Comparison of ENCODE assay signal across 27 cellular contexts in genomic region chr11:20310596-20311394, GRCh38. TPM values are rescaled to one million over a fixed set of nuclear protein-coding genes. Genes with fewer than 3 reads are reported as not detected.
A peak's percentile ranks its signal among the peaks of the same experiment; 100 is the strongest.
DNase-seq lines count a peak whose midpoint lies in the region; ATAC-seq lines count a peak whose summit lies in the region.
"Had no signal": no experiment of that assay in that cellular context is flagged by ENCODE, and none has a peak within 500 bp of the region (broad histone marks: within the 10 kb centered on the region; RNA-seq: fewer than 3 reads in every experiment).

No MANE protein-coding gene starts in this region.

- POLR2A ChIA-PET in naive thymus-derived CD4-positive, alpha-beta T cell (lab: Charles Lee), result no interaction called here

- no peaks in the 10 kb centered on the region for H3K4me1 Mint-ChIP-seq in naive thymus-derived CD4-positive, alpha-beta T cell
- H3K4me1 Mint-ChIP-seq in activated T-helper 17 cell treated with anti-CD3 and anti-CD28 coated beads, Interleukin-2, amount 50 U/mL, for 72 hours, result no peaks in the 10 kb centered on the region
- H3K4me1 Mint-ChIP-seq: activated naive CD4-positive, alpha-beta T cell treated with anti-CD3 and anti-CD28 coated beads, Interleukin-2, amount 50 U/mL, for 24 hours; naive thymus-derived CD8-positive, alpha-beta T cell; stimulated activated memory B cell treated with anti-CD40 and anti-IgM and Interleukin-4, amounts not matched to agents 10 μg/mL and 1 μg/mL and 100 μg/mL, for 72 hours had no signal

- CTCF ChIA-PET in naive thymus-derived CD4-positive, alpha-beta T cell (lab: Charles Lee), result no interaction called here

- H3K9me3 ChIP-seq in ectodermal cell (ENCODE audit: control insufficient read depth, low read length), result no peaks in the 10 kb centered on the region
- H3K9me3 ChIP-seq in naive thymus-derived CD4-positive, alpha-beta T cell (ENCODE audit: control insufficient read depth in 2 of 3, low read length in 3 of 3), result no peaks in the 10 kb centered on the region
- H3K9me3 ChIP-seq: lower lobe of right lung, Peyer's patch, psoas muscle, upper lobe of right lung had no signal

- peaks cover 21% of the 10 kb centered on the region for H3K27me3 ChIP-seq in ectodermal cell (ENCODE audit: control insufficient read depth, insufficient read depth, low read length, poor library complexity, severe bottlenecking)
- H3K27me3 ChIP-seq in naive thymus-derived CD4-positive, alpha-beta T cell (ENCODE audit: control insufficient read depth in 2 of 2, insufficient read depth in 2 of 2, low read length in 2 of 2), result no peaks in the 10 kb centered on the region
- H3K27me3 ChIP-seq: brain microvascular endothelial cell, hepatocyte, Peyer's patch, upper lobe of right lung had no signal

- no peaks in the 10 kb centered on the region for H3K36me3 Mint-ChIP-seq in naive thymus-derived CD4-positive, alpha-beta T cell
- no peaks in the 10 kb centered on the region for H3K36me3 Mint-ChIP-seq in activated T-helper 17 cell treated with anti-CD3 and anti-CD28 coated beads, Interleukin-2, amount 50 U/mL, for 72 hours (ENCODE audit: low read depth)
- H3K36me3 Mint-ChIP-seq: activated naive CD4-positive, alpha-beta T cell treated with anti-CD3 and anti-CD28 coated beads, Interleukin-2, amount 50 U/mL, for 24 hours; naive thymus-derived CD8-positive, alpha-beta T cell; stimulated activated memory B cell treated with anti-CD40 and anti-IgM and Interleukin-4, amounts not matched to agents 10 μg/mL and 1 μg/mL and 100 μg/mL, for 72 hours had no signal

- peaks cover 9 to 28% (median 12%) of the 10 kb centered on the region in 5 donors for H3K27me3 Mint-ChIP-seq in naive thymus-derived CD4-positive, alpha-beta T cell
- H3K27me3 Mint-ChIP-seq in activated T-helper 17 cell treated with anti-CD3 and anti-CD28 coated beads, Interleukin-2, amount 50 U/mL, for 72 hours, result peaks cover 15% of the 10 kb centered on the region

- ATAC-seq in naive thymus-derived CD4-positive, alpha-beta T cell, result no peak
- no peak for ATAC-seq in activated T-helper 17 cell treated with anti-CD3 and anti-CD28 coated beads, Interleukin-2, amount 50 U/mL, for 72 hours (replicated peaks)
- ATAC-seq: activated CD8-positive, alpha-beta T cell treated with anti-CD3 and anti-CD28 coated beads, Interleukin-2, amount 10 ng/mL, durations not matched to agents 7 days and 5 days; lower lobe of right lung; naive thymus-derived CD8-positive, alpha-beta T cell; psoas muscle; stimulated activated memory B cell treated with anti-CD40 and anti-IgM and Interleukin-4, amounts not matched to agents 10 μg/mL and 1 μg/mL and 100 μg/mL, for 72 hours; upper lobe of right lung had no signal

- peaks cover 3% of the 10 kb centered on the region for H3K4me1 ChIP-seq in ectodermal cell (ENCODE audit: control insufficient read depth, insufficient read depth, low read length)
- H3K4me1 ChIP-seq in naive thymus-derived CD4-positive, alpha-beta T cell (ENCODE audit: control insufficient read depth in 2 of 2, insufficient read depth in 2 of 2, low read length in 2 of 2), result no peaks in the 10 kb centered on the region
- H3K4me1 ChIP-seq: lower lobe of right lung, Peyer's patch, psoas muscle, upper lobe of right lung had no signal

- intact Hi-C loops in naive thymus-derived CD4-positive, alpha-beta T cell (cut with micrococcal nuclease), result no loop called here

- WGBS in ectodermal cell, 2 experiments, result 62 to 70% methylated on average over 10 to 11 of the region's 11 CpGs

- peak overlapping the region; percentile 39 for H3K27ac ChIP-seq in ectodermal cell (ENCODE audit: insufficient read depth, low read depth, low read length, poor library complexity, severe bottlenecking)
- no peak overlapping the region for H3K27ac ChIP-seq in naive thymus-derived CD4-positive, alpha-beta T cell (ENCODE audit: low read depth, low read length)
- H3K27ac ChIP-seq: brain microvascular endothelial cell, hepatocyte, lower lobe of right lung, Peyer's patch, psoas muscle, upper lobe of right lung had no signal

- H3K27ac Mint-ChIP-seq in naive thymus-derived CD4-positive, alpha-beta T cell, result no peak overlapping the region
- no peak overlapping the region for H3K27ac Mint-ChIP-seq in activated T-helper 17 cell treated with anti-CD3 and anti-CD28 coated beads, Interleukin-2, amount 50 U/mL, for 72 hours
- H3K27ac Mint-ChIP-seq: activated CD8-positive, alpha-beta T cell treated with anti-CD3 and anti-CD28 coated beads, Interleukin-2, amount 10 ng/mL, durations not matched to agents 7 days and 5 days; naive thymus-derived CD8-positive, alpha-beta T cell; stimulated activated memory B cell treated with anti-CD40 and anti-IgM and Interleukin-4, amounts not matched to agents 10 μg/mL and 1 μg/mL and 100 μg/mL, for 72 hours had no signal

- H3K4me3 Mint-ChIP-seq in naive thymus-derived CD4-positive, alpha-beta T cell, result no peak overlapping the region
- H3K4me3 Mint-ChIP-seq in activated T-helper 17 cell treated with anti-CD3 and anti-CD28 coated beads, Interleukin-2, amount 50 U/mL, for 72 hours, result no peak overlapping the region
- H3K4me3 Mint-ChIP-seq: activated CD8-positive, alpha-beta T cell treated with anti-CD3 and anti-CD28 coated beads, Interleukin-2, amount 10 ng/mL, durations not matched to agents 7 days and 5 days; activated naive CD4-positive, alpha-beta T cell treated with anti-CD3 and anti-CD28 coated beads, Interleukin-2, amount 50 U/mL, for 24 hours; naive thymus-derived CD8-positive, alpha-beta T cell; stimulated activated memory B cell treated with anti-CD40 and anti-IgM and Interleukin-4, amounts not matched to agents 10 μg/mL and 1 μg/mL and 100 μg/mL, for 72 hours had no signal

- peak; percentile 6 for DNase-seq in NCI-H2029 treated with DMSO at 0.1 percent for 48 hours (lab: John Stamatoyannopoulos, UW)
- DNase-seq in NCI-H2029 (lab: John Stamatoyannopoulos, UW), result no peak
- peak; percentile 49 for DNase-seq in NCI-H748 treated with DMSO at 0.1 percent for 48 hours (lab: John Stamatoyannopoulos, UW)
- no peak for DNase-seq in naive thymus-derived CD4-positive, alpha-beta T cell
- no peak for DNase-seq in NCI-H2171 treated with DMSO at 0.1 percent for 48 hours (lab: John Stamatoyannopoulos, UW)
- DNase-seq in EL, result no peak
- DNase-seq: activated CD8-positive, alpha-beta T cell treated with anti-CD3 and anti-CD28 coated beads, Interleukin-2, amount 10 ng/mL, durations not matched to agents 7 days and 5 days; amniotic stem cell; Calu3; H7; kidney glomerular epithelial cell; lower lobe of right lung; naive thymus-derived CD8-positive, alpha-beta T cell; NCI-H1048; NCI-H2107; NCI-H446 treated with DMSO at 0.1 percent for 48 hours; Peyer's patch; psoas muscle; SIG-M5; SW 1271; upper lobe of right lung had no signal

- no peaks in the 10 kb centered on the region for H3K36me3 ChIP-seq in ectodermal cell (ENCODE audit: control insufficient read depth, insufficient read depth, low read length)
- no peaks in the 10 kb centered on the region for H3K36me3 ChIP-seq in naive thymus-derived CD4-positive, alpha-beta T cell (ENCODE audit: control insufficient read depth in 2 of 3, insufficient read depth in 3 of 3, low read length in 3 of 3)
- H3K36me3 ChIP-seq: brain microvascular endothelial cell, lower lobe of right lung, Peyer's patch, upper lobe of right lung had no signal

- no peak overlapping the region for H3K4me3 ChIP-seq in ectodermal cell (ENCODE audit: insufficient read depth, low read depth, low read length)
- no peak overlapping the region for H3K4me3 ChIP-seq in naive thymus-derived CD4-positive, alpha-beta T cell (ENCODE audit: low read length)
- H3K4me3 ChIP-seq: hepatocyte, lower lobe of right lung, Peyer's patch, psoas muscle, upper lobe of right lung had no signal

- no peaks in the 10 kb centered on the region for H3K9me3 Mint-ChIP-seq in naive thymus-derived CD4-positive, alpha-beta T cell
- no peaks in the 10 kb centered on the region for H3K9me3 Mint-ChIP-seq in activated T-helper 17 cell treated with anti-CD3 and anti-CD28 coated beads, Interleukin-2, amount 50 U/mL, for 72 hours
- H3K9me3 Mint-ChIP-seq: activated naive CD4-positive, alpha-beta T cell treated with anti-CD3 and anti-CD28 coated beads, Interleukin-2, amount 50 U/mL, for 24 hours; naive thymus-derived CD8-positive, alpha-beta T cell; stimulated activated memory B cell treated with anti-CD40 and anti-IgM and Interleukin-4, amounts not matched to agents 10 μg/mL and 1 μg/mL and 100 μg/mL, for 72 hours had no signal

RNA-seq across cellular contexts. Expression of gene HTATIP2, which starts 52.7 kb away (rescaled TPM):
- polyA plus RNA-seq in ectodermal cell (2013, experiment 1 of 4), result 17.4 TPM
- 17.8 TPM for polyA plus RNA-seq in ectodermal cell (2013, experiment 2 of 4)
- 14.0 TPM for polyA plus RNA-seq in ectodermal cell (2013, experiment 3 of 4)
- 16.4 TPM for polyA plus RNA-seq in ectodermal cell (2013, experiment 4 of 4)
- total RNA-seq in naive thymus-derived CD4-positive, alpha-beta T cell, result 10 to 100 TPM; 12.0 to 47.1 (median 38.6) TPM
- polyA plus RNA-seq in naive thymus-derived CD4-positive, alpha-beta T cell, result 10 to 100 TPM; 55.3 to 70.2 TPM
- total RNA-seq in activated T-helper 17 cell treated with anti-CD3 and anti-CD28 coated beads, Interleukin-2, amount 50 U/mL, for 72 hours, result 10 to 100 TPM; 64.9 to 76.5 TPM

Comparison
In these comparisons a context has a peak if more than half of its experiments do, and no peak if none do; other contexts are left out.
1. DNase-seq: peak in NCI-H2029 treated with DMSO at 0.1 percent for 48 hours (single experiment) and NCI-H748 treated with DMSO at 0.1 percent for 48 hours (single experiment); none in NCI-H2029 (single experiment), naive thymus-derived CD4-positive, alpha-beta T cell (0 of 9), NCI-H2171 treated with DMSO at 0.1 percent for 48 hours (single experiment) and EL (single experiment).